ENCODE assay signal across 23 cellular contexts in the genomic region with DNA sequence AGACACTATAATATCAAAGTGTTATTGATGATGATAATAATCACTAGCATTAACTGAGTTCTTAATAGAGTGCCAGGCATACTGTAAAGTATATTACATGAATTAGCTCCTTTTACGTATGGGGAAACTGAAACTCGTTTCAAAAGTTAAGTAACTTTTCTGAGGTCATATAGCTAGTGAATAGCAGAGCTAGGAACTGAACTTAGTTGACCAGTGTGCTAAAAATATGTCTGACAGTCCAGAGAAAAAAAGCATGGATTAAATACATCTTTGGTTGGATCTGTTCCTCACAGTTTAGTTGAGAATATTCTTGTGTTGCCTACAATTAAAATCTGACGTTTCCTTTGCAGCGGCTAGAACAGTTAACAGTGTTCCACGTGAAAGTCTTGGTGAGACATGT. TPM values are rescaled to one million over a fixed set of nuclear protein-coding genes. Genes with fewer than 3 reads are reported as not detected.
"Had no signal": no experiment of that assay in that cellular context is flagged by ENCODE, and none has a peak within 500 bp of the region (broad histone marks: within the 10 kb centered on the region; RNA-seq: fewer than 3 reads in every experiment).

No MANE protein-coding gene starts in this region.

- H3K4me1 ChIP-seq: body of pancreas had no signal

- ATAC-seq: activated CD8-positive, alpha-beta T cell treated with anti-CD3 and anti-CD28 coated beads, Interleukin-2, amount 10 ng/mL, durations not matched to agents 7 days and 5 days; body of pancreas; T-helper 17 cell; WTC11 had no signal

- DNase-seq: activated CD4-positive, alpha-beta T cell treated with anti-CD3 and anti-CD28 coated beads for 48 hours; activated CD4-positive, alpha-beta T cell treated with anti-CD3 and anti-CD28 coated beads, Interleukin-2, amount 50 U/mL, for 4 hours; activated CD4-positive, CD25-positive, alpha-beta regulatory T cell treated with anti-CD3 and anti-CD28 coated beads, Interleukin-2, amount 50 U/mL, for 72 hours; activated CD8-positive, alpha-beta memory T cell treated with anti-CD3 and anti-CD28 coated beads, Interleukin-2, amount 50 U/mL, for 48 hours; activated CD8-positive, alpha-beta T cell treated with anti-CD3 and anti-CD28 coated beads, Interleukin-2, amount 10 ng/mL, durations not matched to agents 7 days and 5 days; activated effector memory CD4-positive, alpha-beta T cell treated with Interleukin-2 at 50 U/mL for 16 hours; activated naive CD4-positive, alpha-beta T cell; activated T-cell treated with anti-CD3 and anti-CD28 coated beads, Interleukin-2, amount 50 U/mL, for 1 hour; central memory CD4-positive, alpha-beta T cell; NCI-H1105 treated with DMSO at 0.1 percent for 48 hours; NCI-H1436 treated with DMSO at 0.1 percent for 48 hours; NCI-H187; NCI-H2081; NCI-H510A treated with DMSO at 0.1 percent for 48 hours; NCI-H69; PC-9; SHP77 treated with DMSO at 0.1 percent for 48 hours; T-helper 17 cell; T-helper 9 cell had no signal

- H3K9me3 ChIP-seq: body of pancreas had no signal

- H3K4me3 ChIP-seq: body of pancreas, PC-9 had no signal

- H3K27me3 ChIP-seq: body of pancreas had no signal

- H3K27ac ChIP-seq: body of pancreas, PC-9 had no signal

RNA-seq across cellular contexts. Expression of a gene that starts 18.4 kb away (rescaled TPM):
- total RNA-seq: M059J, SK-MEL-5 had no signal
